ENCODE assay signal across 9 cellular contexts in genomic region chr2:169768262-169768995, GRCh38. TPM values are rescaled to one million over a fixed set of nuclear protein-coding genes. Genes with fewer than 3 reads are reported as not detected.
DNase-seq lines count a peak whose midpoint lies in the region; ATAC-seq and TF ChIP-seq lines count a peak whose summit lies in the region.
"Had no signal": no experiment of that assay in that cellular context is flagged by ENCODE, and none has a peak within 500 bp of the region (broad histone marks: within the 10 kb centered on the region; RNA-seq: fewer than 3 reads in every experiment).

No MANE protein-coding gene starts in this region.

- H3K27me3 ChIP-seq in AG04450 (ENCODE audit: control insufficient read depth, insufficient read depth, low read length) (peaks cover 12% of the 10 kb centered on the region), trophoblast cell (ENCODE audit: insufficient read depth, low read length) (no peaks in the 10 kb centered on the region)

- no peak overlapping the region for H3K23ac ChIP-seq in trophoblast cell (ENCODE audit: low read length)

- no peak overlapping the region for H4K8ac ChIP-seq in trophoblast cell (ENCODE audit: low read depth, low read length)

- H3K9me3 ChIP-seq in AG04450 (ENCODE audit: control insufficient read depth, insufficient read depth, low read length) = peaks cover 8% of the 10 kb centered on the region; the same call in 1 of the 2 replicates
- no peaks in the 10 kb centered on the region for H3K9me3 ChIP-seq in trophoblast cell (ENCODE audit: insufficient read depth, low read depth, low read length)

- H2BK5ac ChIP-seq in trophoblast cell (ENCODE audit: low read depth, low read length, poor library complexity) = no peak overlapping the region

- H3K14ac ChIP-seq in trophoblast cell (ENCODE audit: low read length) = no peak overlapping the region

- H3K9ac ChIP-seq in trophoblast cell (ENCODE audit: low read length) = no peak overlapping the region

- H3K4ac ChIP-seq in trophoblast cell (ENCODE audit: low read depth, low read length) = no peak overlapping the region

- POLR2A ChIA-PET in AG04450 (lab: Yijun Ruan, JAX) = no interaction called here

- CTCF ChIA-PET in AG04450 (lab: Charles Lee) = interaction anchor here (0.6 to 5.0 kb wide), 3 partner anchors 8 to 802 kb away, joined by 3 to 20 read pairs (median 4); no protein-coding TSS in a partner anchor

- no CpG with 5 or more reads among the region's 72 CpGs for WGBS in trophoblast cell (ENCODE audit: extremely low coverage, insufficient coverage, insufficient read length)

- H2AK5ac ChIP-seq in trophoblast cell (ENCODE audit: low read length) = no peak overlapping the region

- H3K4me3 ChIP-seq in AG04450 (ENCODE audit: low read depth, low read length) = peak overlapping the region; percentile 34
- no peak overlapping the region for H3K4me3 ChIP-seq in trophoblast cell (ENCODE audit: low read depth, low read length)

- TF ChIP-seq CTCF in AG04450 (IDR thresholded peaks at IDR 0.05; ENCODE audit: low read depth, low read length) = no peak

- no peaks in the 10 kb centered on the region for H3K79me2 ChIP-seq in trophoblast cell (ENCODE audit: control insufficient read depth, insufficient read depth, low read length, poor library complexity)

- H3K4me2 ChIP-seq in trophoblast cell (ENCODE audit: low read length) = no peak overlapping the region

- no peak overlapping the region for H4K12ac ChIP-seq in trophoblast cell (ENCODE audit: low read depth, low read length)

- H2BK120ac ChIP-seq in trophoblast cell (ENCODE audit: insufficient read depth, low read length, poor library complexity) = no peak overlapping the region

- H3K36me3 ChIP-seq in trophoblast cell (ENCODE audit: control insufficient read depth in 1 of 2, insufficient read depth in 2 of 2, low read length in 2 of 2) = no peaks in the 10 kb centered on the region

- peak overlapping the region; percentile 20 for H2AFZ ChIP-seq in trophoblast cell (ENCODE audit: insufficient read depth, low read length, poor library complexity)

- no peaks in the 10 kb centered on the region for H3K79me1 ChIP-seq in trophoblast cell (ENCODE audit: low read length)

- no peak overlapping the region for H4K91ac ChIP-seq in trophoblast cell (ENCODE audit: low read depth, low read length)

- no peak overlapping the region for H3K18ac ChIP-seq in trophoblast cell (ENCODE audit: low read length)

- H3K4me1 ChIP-seq in trophoblast cell (ENCODE audit: control insufficient read depth in 1 of 2, insufficient read depth in 2 of 2, low read length in 2 of 2) = no peaks in the 10 kb centered on the region

- no peak for DNase-seq in AG04450 (ENCODE audit: low read depth, low spot score)
- DNase-seq in activated CD4-positive, alpha-beta T cell treated with anti-CD3 and anti-CD28 coated beads for 4 hours = peak; percentile 27 to 32
- peak; percentile 6 for DNase-seq in effector CD8-positive, alpha-beta T cell (lab: John Stamatoyannopoulos, UW)
- DNase-seq in trophoblast cell = no peak
- no peak for DNase-seq in SW 1271 (lab: John Stamatoyannopoulos, UW)
- DNase-seq in kidney tubule cell (ENCODE audit: low spot score) = no peak

- no peak overlapping the region for H3K27ac ChIP-seq in AG04450 (ENCODE audit: low read depth, low read length)
- H3K27ac ChIP-seq in trophoblast cell (ENCODE audit: low read depth, low read length) = no peak overlapping the region
- H3K27ac ChIP-seq: C4-2B had no signal

- ATAC-seq in HG03354 (IDR thresholded peaks at IDR 0.05; ENCODE audit: poor library complexity, severe bottlenecking, unreplicated experiment) (no peak), GM18867 (IDR thresholded peaks at IDR 0.05; ENCODE audit: unreplicated experiment) (no peak)

- H2BK12ac ChIP-seq in trophoblast cell (ENCODE audit: low read length) = no peak overlapping the region

RNA-seq across cellular contexts. Expression of gene SSB, which starts 30.2 kb away (rescaled TPM):
- 100 and 161 TPM in 2 replicates for polyA plus RNA-seq in AG04450 (2011; rRNA removed)
- polyA minus RNA-seq in AG04450 (2011; rRNA and poly(A)+ RNA removed) = 28.9 and 31.2 TPM in 2 replicates
- polyA plus RNA-seq in trophoblast cell (2013) = 135 and 138 TPM in 2 replicates

RNA-seq across cellular contexts. Expression of gene KLHL23, which starts 34.8 kb away (rescaled TPM):
- polyA plus RNA-seq in AG04450 (2011; rRNA removed) = 5.9 and 8.0 TPM in 2 replicates
- 8.3 and 9.7 TPM in 2 replicates for polyA minus RNA-seq in AG04450 (2011; rRNA and poly(A)+ RNA removed)
- 6.9 and 7.2 TPM in 2 replicates for polyA plus RNA-seq in trophoblast cell (2013)

RNA-seq across cellular contexts. Expression of gene METTL5, which starts 56.3 kb away (rescaled TPM):
- polyA plus RNA-seq in AG04450 (2011; rRNA removed) = 34.3 and 45.0 TPM in 2 replicates
- 7.2 and 13.7 TPM in 2 replicates for polyA minus RNA-seq in AG04450 (2011; rRNA and poly(A)+ RNA removed)
- polyA plus RNA-seq in trophoblast cell (2013) = 69.4 and 70.3 TPM in 2 replicates

RNA-seq across cellular contexts. Expression of gene UBR3, which starts 58.8 kb away (rescaled TPM):
- polyA plus RNA-seq in AG04450 (2011; rRNA removed) = 15.7 and 20.3 TPM in 2 replicates
- polyA minus RNA-seq in AG04450 (2011; rRNA and poly(A)+ RNA removed) = 19.6 and 45.9 TPM in 2 replicates
- polyA plus RNA-seq in trophoblast cell (2013) = 18.4 and 19.9 TPM in 2 replicates

Comparison
In these comparisons a context has a peak if more than half of its experiments do, and no peak if none do; other contexts are left out.
1. DNase-seq: peak in activated CD4-positive, alpha-beta T cell treated with anti-CD3 and anti-CD28 coated beads for 4 hours (2 of 2) and effector CD8-positive, alpha-beta T cell (single experiment); none in AG04450 (single experiment), trophoblast cell (0 of 2), SW 1271 (0 of 2) and kidney tubule cell (single experiment).